ENCODE assay signal across 12 cellular contexts in the genomic region with DNA sequence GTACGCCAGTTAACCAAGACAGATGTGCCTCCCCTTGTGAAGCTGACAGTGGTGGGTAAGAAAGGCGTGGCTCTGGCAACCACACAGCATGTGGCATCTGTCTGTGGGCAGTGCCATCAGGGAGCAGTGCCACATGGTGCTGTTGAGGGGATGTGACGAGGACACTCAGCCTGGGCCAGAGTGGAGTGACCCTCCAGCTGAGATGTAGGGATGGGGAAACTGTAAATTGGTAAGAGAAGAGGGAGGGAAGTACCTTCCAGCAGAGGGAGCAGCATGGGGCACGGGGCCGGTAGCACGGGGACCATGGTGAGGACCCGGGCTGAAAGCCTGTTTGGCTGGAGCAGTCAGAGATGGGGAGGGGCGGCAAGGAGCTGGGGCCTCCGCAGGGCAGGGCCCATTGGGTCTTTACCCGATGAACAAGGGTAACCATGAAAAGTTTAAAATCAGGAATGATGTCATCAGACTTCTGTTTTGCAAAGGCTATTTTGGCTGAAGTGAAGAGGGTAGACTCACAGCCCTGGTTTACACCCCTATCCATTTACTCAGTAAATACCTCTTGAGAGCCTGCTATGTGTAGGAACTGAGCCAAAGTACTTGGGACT. TPM values are rescaled to one million over a fixed set of nuclear protein-coding genes. Genes with fewer than 3 reads are reported as not detected.
DNase-seq lines count a peak whose midpoint lies in the region; ATAC-seq and TF ChIP-seq lines count a peak whose summit lies in the region.
"Had no signal": no experiment of that assay in that cellular context is flagged by ENCODE, and none has a peak within 500 bp of the region (broad histone marks: within the 10 kb centered on the region; RNA-seq: fewer than 3 reads in every experiment).

No MANE protein-coding gene starts in this region.

- H3K9me2 ChIP-seq in SK-N-SH, result no peaks in the 10 kb centered on the region

- ATAC-seq in GM18861 (IDR thresholded peaks at IDR 0.05; ENCODE audit: unreplicated experiment) (no peak), SK-N-SH treated with all-trans-retinoic acid at 6 μM for 48 hours (no peak)

- no peak for TF ChIP-seq EP300 in SK-N-SH (IDR thresholded peaks at IDR 0.05; ENCODE audit: borderline replicate concordance in 1 of 2, low read depth in 1 of 2, low read length in 1 of 2)

- WGBS in SK-N-SH (ENCODE audit: low lambda C conversion rate), result 75% methylated on average over 10 of the region's 10 CpGs

- H3K4me2 ChIP-seq in OCI-LY3 (ENCODE audit: low read length) (peak overlapping the region; percentile 32), SK-N-SH (no peak overlapping the region)

- TF ChIP-seq RAD21 in SK-N-SH (IDR thresholded peaks at IDR 0.05; ENCODE audit: low read length), result no peak

- peaks cover 68% of the 10 kb centered on the region for H3K27me3 ChIP-seq in AG04450 (ENCODE audit: control insufficient read depth, insufficient read depth, low read length)
- no peaks in the 10 kb centered on the region for H3K27me3 ChIP-seq in OCI-LY3 (ENCODE audit: low read depth, low read length)
- peaks cover 29% of the 10 kb centered on the region; the same call in 1 of the 2 replicates for H3K27me3 ChIP-seq in SK-N-SH (ENCODE audit: insufficient read depth)

- no peaks in the 10 kb centered on the region for H3K9me3 ChIP-seq in AG04450 (ENCODE audit: control insufficient read depth, insufficient read depth, low read length)
- H3K9me3 ChIP-seq in OCI-LY3 (ENCODE audit: insufficient read depth, low read length), result no peaks in the 10 kb centered on the region
- no peaks in the 10 kb centered on the region for H3K9me3 ChIP-seq in SK-N-SH

- H3K79me2 ChIP-seq in OCI-LY3 (ENCODE audit: low read length), result no peaks in the 10 kb centered on the region
- H3K79me2 ChIP-seq in SK-N-SH (ENCODE audit: insufficient read depth), result no peaks in the 10 kb centered on the region

- CTCF ChIA-PET in AG04450 (lab: Charles Lee) (no interaction called here), SK-N-SH (lab: Yijun Ruan, JAX) (interaction anchor here (0.8 to 2.2 kb wide), 2 partner anchors 9 to 99 kb away, joined by 3 to 4 read pairs; no protein-coding TSS in a partner anchor)

- H4K20me1 ChIP-seq in OCI-LY3 (ENCODE audit: insufficient read depth, low read length) (no peaks in the 10 kb centered on the region), SK-N-SH (ENCODE audit: insufficient read depth) (no peaks in the 10 kb centered on the region)

- TF ChIP-seq CTCF in AG04450 (IDR thresholded peaks at IDR 0.05; ENCODE audit: low read depth, low read length), result peak; percentile 22; the same call in 1 of the 2 replicates
- TF ChIP-seq CTCF in GM12865 (IDR thresholded peaks at IDR 0.05; ENCODE audit: insufficient read depth, low read depth, low read length, missing control alignments), result peak; percentile 36
- peak; percentile 67 for TF ChIP-seq CTCF in OCI-LY3 (IDR thresholded peaks at IDR 0.05; ENCODE audit: low read depth, low read length)
- TF ChIP-seq CTCF in fibroblast of villous mesenchyme (IDR thresholded peaks at IDR 0.05; ENCODE audit: insufficient read depth, low read depth, low read length), result peak; percentile 15
- TF ChIP-seq CTCF in SK-N-SH (IDR thresholded peaks at IDR 0.05), result no peak

- H3K9ac ChIP-seq in OCI-LY3 (ENCODE audit: low read length), result 0 out of 2 replicates have a peak overlapping the region, but pooled peaks have one; percentile 5
- H3K9ac ChIP-seq in SK-N-SH, result no peak overlapping the region

- H2AFZ ChIP-seq in OCI-LY3 (ENCODE audit: low read depth, low read length) (no peak overlapping the region), SK-N-SH (ENCODE audit: low read depth) (no peak overlapping the region)

- no peak overlapping the region for H3K4me3 ChIP-seq in AG04450 (ENCODE audit: low read depth, low read length)
- H3K4me3 ChIP-seq in GM12865 (ENCODE audit: low read depth, low read length), result no peak overlapping the region
- H3K4me3 ChIP-seq in OCI-LY3 (ENCODE audit: low read length), result no peak overlapping the region
- H3K4me3 ChIP-seq in fibroblast of villous mesenchyme (ENCODE audit: low read depth, low read length), result no peak overlapping the region
- H3K4me3 ChIP-seq in SK-N-SH (ENCODE audit: low read depth in 2 of 2, low read length in 1 of 2), result no peak overlapping the region

- peaks cover 57% of the 10 kb centered on the region for H3K4me1 ChIP-seq in OCI-LY3 (ENCODE audit: low read length)
- no peaks in the 10 kb centered on the region; a peak in 1 of 4 replicates for H3K4me1 ChIP-seq in SK-N-SH (ENCODE audit: control insufficient read depth in 1 of 2, insufficient read depth in 2 of 2, low read depth in 1 of 2, low read length in 1 of 2)

- no peak for DNase-seq in AG04450 (ENCODE audit: low read depth, low spot score)
- DNase-seq in GM12865 (ENCODE audit: low read depth), result no peak
- no peak for DNase-seq in fibroblast of villous mesenchyme (ENCODE audit: low read depth)
- DNase-seq in anterior cingulate cortex (lab: John Stamatoyannopoulos, UW), result no peak
- no peak for DNase-seq in SK-N-SH
- DNase-seq: HCEC 1CT; NCI-H2171; stimulated activated naive CD4-positive, alpha-beta T cell treated with Interleukin-2 at 50 U/mL for 16 hours had no signal

- H3K36me3 ChIP-seq in OCI-LY3 (replicated peaks; ENCODE audit: low read depth, low read length) (peaks cover 5% of the 10 kb centered on the region), SK-N-SH (replicated peaks in 1 of 2; ENCODE audit: control insufficient read depth in 1 of 2, insufficient read depth in 2 of 2, low read length in 1 of 2) (no peaks in the 10 kb centered on the region)

- no peaks in the 10 kb centered on the region for H3F3A ChIP-seq in SK-N-SH (replicated peaks; ENCODE audit: insufficient read depth)

- H3K27ac ChIP-seq in AG04450 (ENCODE audit: low read depth, low read length) (no peak overlapping the region), OCI-LY3 (ENCODE audit: low read length) (no peak overlapping the region), SK-N-SH (ENCODE audit: low read depth in 2 of 2, low read length in 1 of 2) (no peak overlapping the region)

- POLR2A ChIA-PET in AG04450 (lab: Yijun Ruan, JAX) (no interaction called here), SK-N-SH (lab: Yijun Ruan, JAX) (no interaction called here)

TF ChIP-seq in SK-N-SH, 30 proteins besides CTCF, POLR2A, EP300 and RAD21 (continues in another document):
- TF ChIP-seq CHD2 (IDR thresholded peaks at IDR 0.05; ENCODE audit: low read length, partially characterized antibody) (no peak), GATA2 (CRISPR knock-in tag; IDR thresholded peaks at IDR 0.05) (no peak), SIN3A (IDR thresholded peaks at IDR 0.05; ENCODE audit: borderline replicate concordance, low read depth, low read length) (no peak), FOXM1 (IDR thresholded peaks at IDR 0.05; ENCODE audit: low read depth) (no peak), TEAD4 (IDR thresholded peaks at IDR 0.05; ENCODE audit: borderline replicate concordance, insufficient read depth) (no peak), EZH2phosphoT487 (IDR thresholded peaks at IDR 0.05; ENCODE audit: borderline replicate concordance, low read depth) (no peak), FOXJ3 (CRISPR knock-in tag; IDR thresholded peaks at IDR 0.05) (no peak), MXI1 (IDR thresholded peaks at IDR 0.05; ENCODE audit: low read depth, low read length) (no peak)
- TF ChIP-seq, protein P1, sequence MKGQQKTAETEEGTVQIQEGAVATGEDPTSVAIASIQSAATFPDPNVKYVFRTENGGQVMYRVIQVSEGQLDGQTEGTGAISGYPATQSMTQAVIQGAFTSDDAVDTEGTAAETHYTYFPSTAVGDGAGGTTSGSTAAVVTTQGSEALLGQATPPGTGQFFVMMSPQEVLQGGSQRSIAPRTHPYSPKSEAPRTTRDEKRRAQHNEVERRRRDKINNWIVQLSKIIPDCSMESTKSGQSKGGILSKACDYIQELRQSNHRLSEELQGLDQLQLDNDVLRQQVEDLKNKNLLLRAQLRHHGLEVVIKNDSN (IDR thresholded peaks at IDR 0.05; ENCODE audit: borderline replicate concordance, low read depth), result no peak

TF ChIP-seq in SK-N-SH treated with all-trans-retinoic acid at 6 μM for 48 hours, 23 proteins besides CTCF, POLR2A, EP300 and RAD21 (continues in another document):
- TF ChIP-seq ZNF8 (CRISPR knock-in tag; IDR thresholded peaks at IDR 0.05) (no peak), TOX (CRISPR knock-in tag; IDR thresholded peaks at IDR 0.05; ENCODE audit: borderline replicate concordance) (no peak)
- TF ChIP-seq, protein P2, sequence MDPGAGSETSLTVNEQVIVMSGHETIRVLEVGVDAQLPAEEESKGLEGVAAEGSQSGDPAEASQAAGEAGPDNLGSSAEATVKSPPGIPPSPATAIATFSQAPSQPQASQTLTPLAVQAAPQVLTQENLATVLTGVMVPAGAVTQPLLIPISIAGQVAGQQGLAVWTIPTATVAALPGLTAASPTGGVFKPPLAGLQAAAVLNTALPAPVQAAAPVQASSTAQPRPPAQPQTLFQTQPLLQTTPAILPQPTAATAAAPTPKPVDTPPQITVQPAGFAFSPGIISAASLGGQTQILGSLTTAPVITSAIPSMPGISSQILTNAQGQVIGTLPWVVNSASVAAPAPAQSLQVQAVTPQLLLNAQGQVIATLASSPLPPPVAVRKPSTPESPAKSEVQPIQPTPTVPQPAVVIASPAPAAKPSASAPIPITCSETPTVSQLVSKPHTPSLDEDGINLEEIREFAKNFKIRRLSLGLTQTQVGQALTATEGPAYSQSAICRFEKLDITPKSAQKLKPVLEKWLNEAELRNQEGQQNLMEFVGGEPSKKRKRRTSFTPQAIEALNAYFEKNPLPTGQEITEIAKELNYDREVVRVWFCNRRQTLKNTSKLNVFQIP (CRISPR knock-in tag; IDR thresholded peaks at IDR 0.05; ENCODE audit: borderline replicate concordance, low read depth), result no peak

RNA-seq across cellular contexts. Expression of gene TMPRSS6, which starts 10.4 kb away (rescaled TPM):
- not detected in 2 replicates for polyA plus RNA-seq in AG04450 (2011; rRNA removed)
- polyA minus RNA-seq in AG04450 (2011; rRNA and poly(A)+ RNA removed), result not detected in 2 replicates
- not detected in 2 replicates for total RNA-seq in fibroblast of villous mesenchyme
- polyA plus RNA-seq in SK-N-SH (2012; rRNA removed), result not detected in 2 replicates
- 0.01 TPM in 1 of 2 replicates, not detected in the other for polyA plus RNA-seq in SK-N-SH (2012; cell fraction: cytosol; rRNA removed)
- polyA plus RNA-seq in SK-N-SH (2012; cell fraction: nucleus; rRNA removed), result not detected in 2 replicates
- total RNA-seq: glomerular endothelial cell had no signal

RNA-seq across cellular contexts. Expression of gene KCTD17, which starts 47.5 kb away (rescaled TPM):
- polyA plus RNA-seq in AG04450 (2011; rRNA removed) (20.7 and 26.5 TPM in 2 replicates), SK-N-SH (2012; rRNA removed) (57.8 and 68.3 TPM in 2 replicates)
- 31.0 and 40.1 TPM in 2 replicates for polyA minus RNA-seq in AG04450 (2011; rRNA and poly(A)+ RNA removed)
- total RNA-seq in fibroblast of villous mesenchyme, result 28.9 and 34.1 TPM in 2 replicates
- 25.4 and 36.9 TPM in 2 replicates for polyA plus RNA-seq in SK-N-SH (2012; cell fraction: cytosol; rRNA removed)
- polyA plus RNA-seq in SK-N-SH (2012; cell fraction: nucleus; rRNA removed), result 70.6 and 91.3 TPM in 2 replicates

RNA-seq across cellular contexts. Expression of gene IL2RB, which starts 50.6 kb away (rescaled TPM):
- 0.11 and 0.27 TPM in 2 replicates for polyA plus RNA-seq in AG04450 (2011; rRNA removed)
- 0.09 and 0.26 TPM in 2 replicates for polyA minus RNA-seq in AG04450 (2011; rRNA and poly(A)+ RNA removed)
- under 0.01 and 0.64 TPM in 2 replicates for total RNA-seq in fibroblast of villous mesenchyme
- 0.33 and 0.39 TPM in 2 replicates for polyA plus RNA-seq in SK-N-SH (2012; rRNA removed)
- polyA plus RNA-seq in SK-N-SH (2012; cell fraction: cytosol; rRNA removed), result 0.18 and 0.42 TPM in 2 replicates
- polyA plus RNA-seq in SK-N-SH (2012; cell fraction: nucleus; rRNA removed), result 0.42 and 0.60 TPM in 2 replicates
